29 cellular contexts compared by ENCODE assay signal in genomic region chr10:35262436-35262835, GRCh38.
"Had no signal": no experiment of that assay in that cellular context is flagged by ENCODE, and none has a peak within 500 bp of the region (broad histone marks: within the 10 kb centered on the region; RNA-seq: fewer than 3 reads in every experiment).

No MANE protein-coding gene starts in this region.

- ATAC-seq: activated CD4-positive, alpha-beta T cell treated with anti-CD3 and anti-CD28 coated beads for 36 hours; activated CD8-positive, alpha-beta T cell treated with anti-CD3 and anti-CD28 coated beads, Interleukin-2, amount 10 ng/mL, durations not matched to agents 7 days and 5 days; heart left ventricle; naive thymus-derived CD8-positive, alpha-beta T cell; right cardiac atrium; stimulated activated naive B cell treated with anti-CD40 and anti-IgM and Interleukin-4, amounts not matched to agents 10 μg/mL and 1 μg/mL and 100 μg/mL, for 72 hours had no signal

- H3K9ac ChIP-seq: parathyroid adenoma had no signal

- H3K27ac ChIP-seq: heart left ventricle, parathyroid adenoma, stomach, suprapubic skin, tibial nerve had no signal

- DNase-seq: activated CD4-positive, alpha-beta T cell treated with anti-CD3 and anti-CD28 coated beads for 36 hours; activated CD4-positive, CD25-positive, alpha-beta regulatory T cell; activated CD8-positive, alpha-beta T cell treated with anti-CD3 and anti-CD28 coated beads, Interleukin-2, amount 10 ng/mL, durations not matched to agents 7 days and 5 days; activated effector memory CD4-positive, alpha-beta T cell treated with anti-CD3 and anti-CD28 coated beads, Interleukin-2, amount 50 U/mL, for 16 hours; activated naive CD4-positive, alpha-beta T cell treated with anti-CD3 and anti-CD28 coated beads, Interleukin-2, amount 10 ng/mL, durations not matched to agents 7 days and 5 days; activated naive CD8-positive, alpha-beta T cell treated with anti-CD3 and anti-CD28 coated beads, Interleukin-2, amount 10 ng/mL, durations not matched to agents 7 days and 5 days; activated T-cell treated with anti-CD3 and anti-CD28 coated beads for 4 hours; dermis blood vessel endothelial cell; effector CD4-positive, alpha-beta T cell; heart left ventricle; hypothalamus; immature natural killer cell; kidney; naive thymus-derived CD8-positive, alpha-beta T cell; nucleus accumbens; right cardiac atrium; stimulated activated CD4-positive, alpha-beta T cell treated with anti-CD3 and anti-CD28 coated beads, Interleukin-15, amount 100 ng/mL, for 24 hours; stimulated activated CD4-positive, alpha-beta T cell treated with anti-CD3 and anti-CD28 coated beads, Interleukin-2, amount 100 ng/mL, for 24 hours; stimulated activated naive B cell treated with anti-CD40 and anti-IgM and Interleukin-4, amounts not matched to agents 10 μg/mL and 1 μg/mL and 100 μg/mL, for 72 hours; stomach; T-helper 1 cell had no signal

- H3K4me1 ChIP-seq: parathyroid adenoma, stomach, suprapubic skin, tibial nerve had no signal

- H3K36me3 Mint-ChIP-seq: activated naive CD4-positive, alpha-beta T cell treated with anti-CD3 and anti-CD28 coated beads, Interleukin-2, amount 10 ng/mL, durations not matched to agents 7 days and 5 days had no signal

- H3K27me3 ChIP-seq: heart left ventricle, stomach, suprapubic skin, tibial nerve had no signal

- H3K9me3 ChIP-seq: suprapubic skin had no signal

- H3K4me1 Mint-ChIP-seq: activated naive CD4-positive, alpha-beta T cell treated with anti-CD3 and anti-CD28 coated beads, Interleukin-2, amount 10 ng/mL, durations not matched to agents 7 days and 5 days; immature natural killer cell; memory B cell; stimulated activated naive B cell treated with anti-CD40 and anti-IgM and Interleukin-4, amounts not matched to agents 10 μg/mL and 1 μg/mL and 100 μg/mL, for 72 hours had no signal

- H2AFZ ChIP-seq: parathyroid adenoma had no signal

- H3K4me3 Mint-ChIP-seq: activated CD4-positive, alpha-beta T cell treated with anti-CD3 and anti-CD28 coated beads for 36 hours; activated CD8-positive, alpha-beta T cell treated with anti-CD3 and anti-CD28 coated beads, Interleukin-2, amount 10 ng/mL, durations not matched to agents 7 days and 5 days; activated naive CD4-positive, alpha-beta T cell treated with anti-CD3 and anti-CD28 coated beads, Interleukin-2, amount 10 ng/mL, durations not matched to agents 7 days and 5 days; activated naive CD8-positive, alpha-beta T cell treated with anti-CD3 and anti-CD28 coated beads, Interleukin-2, amount 10 ng/mL, durations not matched to agents 7 days and 5 days; immature natural killer cell; memory B cell; naive thymus-derived CD8-positive, alpha-beta T cell; neural crest cell; stimulated activated naive B cell treated with anti-CD40 and anti-IgM and Interleukin-4, amounts not matched to agents 10 μg/mL and 1 μg/mL and 100 μg/mL, for 72 hours; T-helper 2 cell treated with Interferon-gamma antibody and Interleukin-4, amounts not matched to agents 5 μg/mL and 100 μg/mL, for 36 hours had no signal

- H3K4me3 ChIP-seq: heart left ventricle, stomach, suprapubic skin, tibial nerve had no signal

- FAIRE-seq: bronchial epithelial cell, colon, kidney had no signal

- H3K27ac Mint-ChIP-seq: activated CD4-positive, alpha-beta T cell treated with anti-CD3 and anti-CD28 coated beads for 36 hours; activated CD8-positive, alpha-beta T cell treated with anti-CD3 and anti-CD28 coated beads, Interleukin-2, amount 10 ng/mL, durations not matched to agents 7 days and 5 days; activated naive CD4-positive, alpha-beta T cell treated with anti-CD3 and anti-CD28 coated beads, Interleukin-2, amount 10 ng/mL, durations not matched to agents 7 days and 5 days; activated naive CD8-positive, alpha-beta T cell treated with anti-CD3 and anti-CD28 coated beads, Interleukin-2, amount 10 ng/mL, durations not matched to agents 7 days and 5 days; immature natural killer cell; memory B cell; naive thymus-derived CD8-positive, alpha-beta T cell; stimulated activated naive B cell treated with anti-CD40 and anti-IgM and Interleukin-4, amounts not matched to agents 10 μg/mL and 1 μg/mL and 100 μg/mL, for 72 hours; T-helper 2 cell treated with Interferon-gamma antibody and Interleukin-4, amounts not matched to agents 5 μg/mL and 100 μg/mL, for 36 hours had no signal

- H3K27me3 Mint-ChIP-seq: activated naive CD8-positive, alpha-beta T cell treated with anti-CD3 and anti-CD28 coated beads, Interleukin-2, amount 10 ng/mL, durations not matched to agents 7 days and 5 days had no signal

- H3K79me2 ChIP-seq: parathyroid adenoma had no signal

- H3K36me3 ChIP-seq: heart left ventricle, stomach, suprapubic skin, tibial nerve had no signal
